ENCODE assay signal across 10 cellular contexts in the genomic region with DNA sequence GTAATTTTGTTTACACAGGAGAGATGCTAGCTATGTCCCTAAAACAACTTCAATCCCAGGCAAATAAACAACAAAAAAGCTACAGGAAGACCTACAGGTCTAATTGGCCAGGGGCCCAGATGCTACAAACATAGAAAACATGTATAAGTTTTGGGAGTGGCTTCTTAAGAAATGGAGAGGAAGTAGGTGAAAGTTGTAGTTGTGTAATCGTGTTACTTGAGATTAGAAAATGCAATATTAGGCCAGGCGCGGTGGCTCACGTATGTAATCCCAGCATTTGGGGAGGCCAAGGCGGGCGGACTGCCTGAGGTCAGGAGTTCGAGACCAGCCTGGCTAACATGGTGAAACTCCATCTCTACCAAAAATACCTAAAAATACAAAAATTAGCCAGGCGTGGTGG.
DNase-seq lines count a peak whose midpoint lies in the region; ATAC-seq, FAIRE-seq and TF ChIP-seq lines count a peak whose summit lies in the region.
"Had no signal": no experiment of that assay in that cellular context is flagged by ENCODE, and none has a peak within 500 bp of the region (broad histone marks: within the 10 kb centered on the region; RNA-seq: fewer than 3 reads in every experiment).

No MANE protein-coding gene starts in this region.

- H3K9me3 ChIP-seq in RWPE2 (ENCODE audit: severe bottlenecking) (no peaks in the 10 kb centered on the region), H1 (ENCODE audit: insufficient read depth in 2 of 2, low read depth in 1 of 2, low read length in 1 of 2) (no peaks in the 10 kb centered on the region)

- peak; percentile 32 for DNase-seq in activated CD4-positive, alpha-beta T cell treated with anti-CD3 and anti-CD28 coated beads, Interleukin-2, amount 10 ng/mL, durations not matched to agents 7 days and 5 days
- DNase-seq in activated CD4-positive, alpha-beta T cell treated with anti-CD3 and anti-CD28 coated beads, Interleukin-2, amount 50 U/mL, for 1 hour, result no peak
- DNase-seq in RWPE2 (ENCODE audit: low spot score) (no peak), H1 (ENCODE audit: low read depth in 1 of 2, low spot score in 2 of 2) (no peak), D341Med (ENCODE audit: low spot score) (no peak)
- no peak for DNase-seq in stimulated activated naive B cell treated with anti-CD40 and anti-IgM and Interleukin-4, amounts not matched to agents 10 μg/mL and 1 μg/mL and 100 μg/mL, for 72 hours
- DNase-seq: activated CD4-positive, alpha-beta T cell treated with anti-CD3 and anti-CD28 coated beads, Interleukin-2, amount 50 U/mL, for 48 hours; NCI-H2029 treated with DMSO at 0.1 percent for 48 hours had no signal

- no peak overlapping the region for H2AK5ac ChIP-seq in H1 (ENCODE audit: low read depth, low read length)

- peaks cover 60% of the 10 kb centered on the region for H3K36me3 Mint-ChIP-seq in activated CD4-positive, alpha-beta T cell treated with anti-CD3 and anti-CD28 coated beads, Interleukin-2, amount 10 ng/mL, durations not matched to agents 7 days and 5 days (ENCODE audit: low read depth)
- peaks cover 0 to 11% of the 10 kb centered on the region in 2 donors for H3K36me3 Mint-ChIP-seq in stimulated activated naive B cell treated with anti-CD40 and anti-IgM and Interleukin-4, amounts not matched to agents 10 μg/mL and 1 μg/mL and 100 μg/mL, for 72 hours

- H3K23ac ChIP-seq in H1 (ENCODE audit: insufficient read length), result no peak overlapping the region

- H3K4me1 Mint-ChIP-seq in activated CD4-positive, alpha-beta T cell treated with anti-CD3 and anti-CD28 coated beads, Interleukin-2, amount 10 ng/mL, durations not matched to agents 7 days and 5 days, result peaks cover 88% of the 10 kb centered on the region
- peaks cover 32 to 75% of the 10 kb centered on the region in 2 donors for H3K4me1 Mint-ChIP-seq in stimulated activated naive B cell treated with anti-CD40 and anti-IgM and Interleukin-4, amounts not matched to agents 10 μg/mL and 1 μg/mL and 100 μg/mL, for 72 hours

- no peak overlapping the region for H3K14ac ChIP-seq in H1 (ENCODE audit: insufficient read length)

- H3K36me3 ChIP-seq in RWPE2 (ENCODE audit: low read depth), result no peaks in the 10 kb centered on the region
- no peaks in the 10 kb centered on the region for H3K36me3 ChIP-seq in H1 (ENCODE audit: control insufficient read depth in 2 of 4, insufficient read depth in 4 of 4, low read length in 3 of 4)

- no peak for FAIRE-seq in H1 (lab: Jason Lieb, UNC)

- CTCF ChIA-PET in activated CD4-positive, alpha-beta T cell treated with anti-CD3 and anti-CD28 coated beads, Interleukin-2, amount 10 ng/mL, durations not matched to agents 7 days and 5 days (lab: Charles Lee), result interaction anchor here (1.0 to 2.1 kb wide), 7 partner anchors 11 to 210 kb away, joined by 3 to 13 read pairs (median 4); partner anchors contain the start of gene SERINC5
- CTCF ChIA-PET in H1 (lab: Charles Lee; ENCODE audit: partially characterized antibody), result interaction anchor here (1.5 to 1.6 kb wide), 2 partner anchors 68 to 69 kb away, joined by 3 to 4 read pairs; partner anchors contain the start of gene SERINC5

- no peak for TF ChIP-seq EP300 in H1 (IDR thresholded peaks at IDR 0.05; ENCODE audit: borderline replicate concordance in 1 of 2, low read depth in 2 of 2, low read length in 2 of 2)

- TF ChIP-seq POLR2A in H1 (IDR thresholded peaks at IDR 0.05; ENCODE audit: control extremely low read depth in 1 of 2, low read depth in 2 of 2, low read length in 2 of 2), result no peak

- TF ChIP-seq RAD21 in H1 (IDR thresholded peaks at IDR 0.05 in 1 of 2, conservative IDR thresholded peaks at IDR 0.05 in 1 of 2; ENCODE audit: low read depth in 2 of 2, low read length in 2 of 2), result no peak

- peaks cover 0 to under 1% of the 10 kb centered on the region in 2 experiments for H4K20me1 ChIP-seq in H1 (replicated peaks in 1 of 2; ENCODE audit: control insufficient read depth in 1 of 2, insufficient read depth in 2 of 2, low read length in 2 of 2)

- no peaks in the 10 kb centered on the region for H3K9me3 Mint-ChIP-seq in activated CD4-positive, alpha-beta T cell treated with anti-CD3 and anti-CD28 coated beads, Interleukin-2, amount 10 ng/mL, durations not matched to agents 7 days and 5 days
- H3K9me3 Mint-ChIP-seq in stimulated activated naive B cell treated with anti-CD40 and anti-IgM and Interleukin-4, amounts not matched to agents 10 μg/mL and 1 μg/mL and 100 μg/mL, for 72 hours, result no peaks in the 10 kb centered on the region

- peak overlapping the region; percentile 12 for H3K27ac ChIP-seq in RWPE2 (ENCODE audit: poor library complexity, severe bottlenecking)
- peak overlapping the region; percentile 16; the same call in 1 of the 2 replicates for H3K27ac ChIP-seq in H1 (ENCODE audit: low read depth, low read length)

- H2AFZ ChIP-seq in H1 (ENCODE audit: low read length), result no peak overlapping the region

- H3K9ac ChIP-seq in H1 (replicated peaks in 1 of 4; ENCODE audit: extremely low read depth in 1 of 4, low read depth in 3 of 4, low read length in 3 of 4), result no peak overlapping the region

- TF ChIP-seq CTCF in RWPE2 (IDR thresholded peaks at IDR 0.05; ENCODE audit: poor library complexity, severe bottlenecking), result no peak
- TF ChIP-seq CTCF in H1 (IDR thresholded peaks at IDR 0.05; ENCODE audit: control extremely low read depth in 1 of 3, insufficient read depth in 1 of 3, low read depth in 1 of 3, low read length in 3 of 3), result no peak

- peak overlapping the region; percentile 97 for H2BK120ac ChIP-seq in H1 (replicated peaks; ENCODE audit: low read depth, low read length)

- WGBS in H1 (ENCODE audit: extremely low coverage in 1 of 2, insufficient coverage in 1 of 2, insufficient read length in 1 of 2, insufficient replicate concordance in 2 of 2, low coverage in 1 of 2, low lambda C conversion rate in 2 of 2, missing lambda C conversion rate in 1 of 2), 2 experiments, result 86% methylated on average over 1 to 8 of the region's 8 CpGs

- H4K5ac ChIP-seq in H1 (ENCODE audit: insufficient read length, low read depth, low read length), result peak overlapping the region; percentile 92

- peak overlapping the region; percentile 83 for H3K27ac Mint-ChIP-seq in activated CD4-positive, alpha-beta T cell treated with anti-CD3 and anti-CD28 coated beads, Interleukin-2, amount 10 ng/mL, durations not matched to agents 7 days and 5 days
- peak overlapping the region; percentile 42 for H3K27ac Mint-ChIP-seq in stimulated activated naive B cell treated with anti-CD40 and anti-IgM and Interleukin-4, amounts not matched to agents 10 μg/mL and 1 μg/mL and 100 μg/mL, for 72 hours

- peaks cover 6% of the 10 kb centered on the region for H3K79me1 ChIP-seq in H1 (ENCODE audit: low read depth, low read length)

- no peak overlapping the region for H3K56ac ChIP-seq in H1 (replicated peaks; ENCODE audit: insufficient read length, low read depth, low read length)

- peak overlapping the region; percentile 1; the same call in 1 of the 2 replicates for H2BK12ac ChIP-seq in H1 (ENCODE audit: low read depth, low read length)

- H3K27me3 ChIP-seq in RWPE2 (ENCODE audit: insufficient read depth, poor library complexity, severe bottlenecking) (no peaks in the 10 kb centered on the region), H1 (replicated peaks in 1 of 4; ENCODE audit: control insufficient read depth in 3 of 4, extremely low read depth in 1 of 4, insufficient read depth in 3 of 4, low read length in 3 of 4) (no peaks in the 10 kb centered on the region)

- H3K4me3 ChIP-seq in RWPE2 (ENCODE audit: severe bottlenecking), result no peak overlapping the region
- H3K4me3 ChIP-seq in H1 (ENCODE audit: extremely low read depth in 1 of 4, insufficient read depth in 2 of 4, low read depth in 3 of 4, low read length in 4 of 4), result no peak overlapping the region

- no peaks in the 10 kb centered on the region for H3K27me3 Mint-ChIP-seq in activated CD4-positive, alpha-beta T cell treated with anti-CD3 and anti-CD28 coated beads, Interleukin-2, amount 10 ng/mL, durations not matched to agents 7 days and 5 days
- H3K27me3 Mint-ChIP-seq in stimulated activated naive B cell treated with anti-CD40 and anti-IgM and Interleukin-4, amounts not matched to agents 10 μg/mL and 1 μg/mL and 100 μg/mL, for 72 hours, result no peaks in the 10 kb centered on the region

- H3K4me1 ChIP-seq in RWPE2 (ENCODE audit: insufficient read depth, poor library complexity, severe bottlenecking) (peaks cover 14% of the 10 kb centered on the region), H1 (replicated peaks in 1 of 4; ENCODE audit: control insufficient read depth in 3 of 4, insufficient read depth in 4 of 4, low read length in 3 of 4) (peaks cover 19 to 39% (median 28%) of the 10 kb centered on the region in 4 experiments)

- H3K18ac ChIP-seq in H1 (ENCODE audit: extremely low read depth, low read length), result 0 out of 2 replicates have a peak overlapping the region, but pooled peaks have one; percentile 79

- no peak overlapping the region for H3K4me2 ChIP-seq in H1 (ENCODE audit: insufficient read depth in 1 of 2, low read depth in 2 of 2, low read length in 2 of 2)

- H3K23me2 ChIP-seq in H1 (ENCODE audit: low read depth, low read length), result no peaks in the 10 kb centered on the region; the same call in 1 of the 2 replicates

- POLR2A ChIA-PET in activated CD4-positive, alpha-beta T cell treated with anti-CD3 and anti-CD28 coated beads, Interleukin-2, amount 10 ng/mL, durations not matched to agents 7 days and 5 days (lab: Charles Lee), result no interaction called here
- POLR2A ChIA-PET in H1 (lab: Charles Lee; ENCODE audit: partially characterized antibody), result interaction anchor here (0.6 to 9.5 kb wide), 10 partner anchors 9 to 89 kb away, joined by 3 to 113 read pairs (median 4); partner anchors contain the start of gene SERINC5

- H2BK15ac ChIP-seq in H1 (ENCODE audit: low read length), result no peak overlapping the region

- H4K8ac ChIP-seq in H1 (ENCODE audit: extremely low read depth, insufficient read depth, low read length), result no peak overlapping the region; the same call in 1 of the 2 replicates

- ATAC-seq in RWPE2 (ENCODE audit: low read depth), result peak; percentile 54
- ATAC-seq in stimulated activated naive B cell treated with anti-CD40 and anti-IgM and Interleukin-4, amounts not matched to agents 10 μg/mL and 1 μg/mL and 100 μg/mL, for 72 hours (replicated peaks), result no peak
- ATAC-seq in GM21723 (IDR thresholded peaks at IDR 0.05; ENCODE audit: unreplicated experiment), result no peak
- ATAC-seq in HG03045 (IDR thresholded peaks at IDR 0.05; ENCODE audit: unreplicated experiment), result no peak

- peak overlapping the region; percentile 17 for H3K4me3 Mint-ChIP-seq in activated CD4-positive, alpha-beta T cell treated with anti-CD3 and anti-CD28 coated beads, Interleukin-2, amount 10 ng/mL, durations not matched to agents 7 days and 5 days
- peak overlapping the region in 1 of 2 donors; percentile 26 for H3K4me3 Mint-ChIP-seq in stimulated activated naive B cell treated with anti-CD40 and anti-IgM and Interleukin-4, amounts not matched to agents 10 μg/mL and 1 μg/mL and 100 μg/mL, for 72 hours

- H3K79me2 ChIP-seq in H1 (ENCODE audit: control insufficient read depth in 1 of 2, insufficient read depth in 2 of 2, low read length in 2 of 2), result peaks cover 0 to 56% of the 10 kb centered on the region in 2 experiments; a peak in 2 of 4 replicates

- H3K4ac ChIP-seq in H1 (replicated peaks; ENCODE audit: insufficient read length, low read depth, low read length), result peak overlapping the region; percentile 53

- peak overlapping the region; percentile 91; the same call in 1 of the 2 replicates for H2BK5ac ChIP-seq in H1 (ENCODE audit: low read depth, low read length)

- peak overlapping the region; percentile 66 for H4K91ac ChIP-seq in H1 (replicated peaks; ENCODE audit: insufficient read length, low read length)

- H2BK20ac ChIP-seq in H1 (ENCODE audit: low read length), result peak overlapping the region; percentile 94; the same call in 1 of the 2 replicates
